ENCODE assay signal across 7 cellular contexts in genomic region chr16:88200154-88200895, GRCh38.
DNase-seq lines count a peak whose midpoint lies in the region; ATAC-seq and TF ChIP-seq lines count a peak whose summit lies in the region.
"Not testable (repeated sequence)": the region's sequence is repeated elsewhere in the genome, so short reads cannot be mapped to it uniquely, and the experiment has no call there.

No MANE protein-coding gene starts in this region.

- TF ChIP-seq CTCF in choroid plexus epithelial cell (conservative IDR thresholded peaks at IDR 0.05; ENCODE audit: low read depth, low read length); mesothelial cell of epicardium (IDR thresholded peaks at IDR 0.05; ENCODE audit: unreplicated experiment); ovary (IDR thresholded peaks at IDR 0.05); upper lobe of right lung (IDR thresholded peaks at IDR 0.05): not testable (repeated sequence)

- not testable (repeated sequence) for H3K9me3 Mint-ChIP-seq in mesothelial cell of epicardium

- in situ Hi-C loops in G401 (cut with HindIII; ENCODE audit: low sequenced_read_pairs), result not testable (repeated sequence)

- not testable (repeated sequence) for TF ChIP-seq EP300 in ovary (IDR thresholded peaks at IDR 0.05)

- ATAC-seq in left ventricle myocardium superior, result peak; percentile 38
- ATAC-seq in upper lobe of right lung, result not testable (repeated sequence)

- H3K27ac Mint-ChIP-seq in mesothelial cell of epicardium, result peak overlapping the region; percentile 83

- not testable (repeated sequence) for H3K9me3 ChIP-seq in ovary, upper lobe of right lung

- WGBS in ovary, 3 donors, result 45 to 61% (median 52%) methylated on average over 28 to 29 of the region's 30 CpGs

- not testable (repeated sequence) for TF ChIP-seq POLR2A in ovary (IDR thresholded peaks at IDR 0.05)

- H3K36me3 Mint-ChIP-seq in mesothelial cell of epicardium, result not testable (repeated sequence)

- intact Hi-C loops in left ventricle myocardium superior (cut with micrococcal nuclease); ovary (cut with DNase I); upper lobe of right lung (cut with DNase I): not testable (repeated sequence)

- H3K27me3 Mint-ChIP-seq in mesothelial cell of epicardium (ENCODE audit: low read depth), result not testable (repeated sequence)

- H3K4me1 Mint-ChIP-seq in mesothelial cell of epicardium, result not testable (repeated sequence)

- DNase-seq in G401 (ENCODE audit: low spot score) (peak; percentile 82), choroid plexus epithelial cell (ENCODE audit: low read depth) (peak; percentile 22), mesothelial cell of epicardium (ENCODE audit: low spot score in 2 of 2, unreplicated experiment in 2 of 2) (peak in 1 of 2 experiments; percentile 42), ovary (peak in 3 of 5 donors; percentile 41 to 54 (median 51)), upper lobe of right lung (peak; percentile 59)
- peak; percentile 30 for DNase-seq in activated CD8-positive, alpha-beta memory T cell treated with anti-CD3 and anti-CD28 coated beads, Interleukin-2, amount 50 U/mL, for 48 hours
- DNase-seq in left ventricle myocardium superior, result not testable (repeated sequence)

- H3K27ac ChIP-seq in ovary, result peak overlapping the region in 1 of 2 donors; percentile 42
- not testable (repeated sequence) for H3K27ac ChIP-seq in upper lobe of right lung

- not testable (repeated sequence) for H3K4me3 Mint-ChIP-seq in mesothelial cell of epicardium

- H3K27me3 ChIP-seq in ovary, upper lobe of right lung: not testable (repeated sequence)

- not testable (repeated sequence) for H3K36me3 ChIP-seq in ovary, upper lobe of right lung

- not testable (repeated sequence) for H3K4me3 ChIP-seq in choroid plexus epithelial cell (ENCODE audit: low read depth, low read length); ovary; upper lobe of right lung

- H3K4me1 ChIP-seq in ovary (ENCODE audit: insufficient read depth); upper lobe of right lung: not testable (repeated sequence)
